ENCODE assay signal across 27 cellular contexts in the genomic region with DNA sequence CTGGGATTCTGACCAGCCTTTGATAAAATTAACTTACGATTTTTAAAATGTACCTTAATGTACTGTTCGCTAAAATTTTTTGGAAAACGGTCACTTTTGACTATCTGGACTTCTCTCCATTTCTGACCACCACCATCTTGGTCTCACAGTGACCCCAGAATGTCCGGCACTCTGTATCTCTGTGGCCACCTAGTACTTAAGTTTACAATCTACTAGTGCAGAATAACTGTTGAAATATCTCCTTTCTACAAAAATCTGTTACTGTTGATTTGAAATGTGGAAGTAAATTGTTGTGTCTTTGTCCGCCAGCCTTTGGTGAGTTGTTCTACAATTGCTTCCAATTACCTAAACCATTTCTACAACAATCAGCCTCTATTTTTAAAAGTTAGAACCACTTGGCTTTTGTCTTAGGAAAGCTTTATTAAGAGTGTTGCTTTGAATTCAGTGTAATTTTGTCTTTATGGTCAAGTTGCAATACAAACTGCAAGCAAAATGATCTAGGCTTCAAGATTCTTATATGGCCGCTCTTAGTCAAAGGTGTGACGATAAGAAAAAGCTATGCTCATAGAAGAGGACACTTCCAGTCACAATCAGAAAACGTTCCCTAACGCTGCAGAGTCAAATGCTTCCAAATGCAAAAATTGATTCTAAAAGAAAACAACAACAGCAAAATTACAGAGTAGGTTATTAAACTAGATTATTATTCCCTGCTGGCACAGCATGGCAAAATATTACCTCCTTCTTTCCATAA.
"Had no signal": no experiment of that assay in that cellular context is flagged by ENCODE, and none has a peak within 500 bp of the region (broad histone marks: within the 10 kb centered on the region; RNA-seq: fewer than 3 reads in every experiment).

No MANE protein-coding gene starts in this region.

- H3K9me3 ChIP-seq: stomach, suprapubic skin, testis, thoracic aorta, thyroid gland, tibial artery, tibial nerve, transverse colon, upper lobe of left lung, upper lobe of right lung, vagina had no signal

- H3K9me3 Mint-ChIP-seq: stimulated activated effector memory CD8-positive, alpha-beta T cell treated with anti-CD3 and anti-CD28 coated beads, Interleukin-12 subunit alpha, Interleukin-12 subunit beta, amount 100 ng/mL, for 72 hours; stimulated activated memory B cell treated with anti-CD40 and anti-IgM and Interleukin-4, amounts not matched to agents 10 μg/mL and 1 μg/mL and 100 μg/mL, for 72 hours; stimulated activated naive CD8-positive, alpha-beta T cell treated with anti-CD3 and anti-CD28 coated beads, Interleukin-15, amount 100 ng/mL, for 72 hours; stimulated activated naive CD8-positive, alpha-beta T cell treated with anti-CD3 and anti-CD28 coated beads, Interleukin-15, Interleukin-2, amounts not matched to agents 100 ng/mL and 50 ng/mL, for 24 hours had no signal

- ATAC-seq: stimulated activated effector memory CD8-positive, alpha-beta T cell treated with anti-CD3 and anti-CD28 coated beads, Interleukin-12 subunit alpha, Interleukin-12 subunit beta, amount 100 ng/mL, for 72 hours; stimulated activated memory B cell treated with anti-CD40 and anti-IgM and Interleukin-4, amounts not matched to agents 10 μg/mL and 1 μg/mL and 100 μg/mL, for 72 hours; stimulated activated naive CD8-positive, alpha-beta T cell treated with anti-CD3 and anti-CD28 coated beads, Interleukin-15, amount 100 ng/mL, for 72 hours; stimulated activated naive CD8-positive, alpha-beta T cell treated with anti-CD3 and anti-CD28 coated beads, Interleukin-15, Interleukin-2, amounts not matched to agents 100 U/mL and 50 U/mL, for 24 hours; upper lobe of right lung had no signal

- H3K4me3 ChIP-seq: stomach, suprapubic skin, testis, thoracic aorta, thyroid gland, tibial artery, tibial nerve, transverse colon, upper lobe of left lung, upper lobe of right lung, vagina had no signal

- H3K36me3 ChIP-seq: thoracic aorta, thyroid gland, transverse colon, upper lobe of left lung, upper lobe of right lung had no signal

- H3K27ac Mint-ChIP-seq: stimulated activated effector memory CD8-positive, alpha-beta T cell treated with anti-CD3 and anti-CD28 coated beads, Interleukin-12 subunit alpha, Interleukin-12 subunit beta, amount 100 ng/mL, for 72 hours; stimulated activated memory B cell treated with anti-CD40 and anti-IgM and Interleukin-4, amounts not matched to agents 10 μg/mL and 1 μg/mL and 100 μg/mL, for 72 hours; stimulated activated naive CD8-positive, alpha-beta T cell treated with anti-CD3 and anti-CD28 coated beads, Interleukin-15, amount 100 ng/mL, for 72 hours; stimulated activated naive CD8-positive, alpha-beta T cell treated with anti-CD3 and anti-CD28 coated beads, Interleukin-15, Interleukin-2, amounts not matched to agents 100 ng/mL and 50 ng/mL, for 24 hours; type B pancreatic cell had no signal

- H3K27me3 Mint-ChIP-seq: stimulated activated memory B cell treated with anti-CD40 and anti-IgM and Interleukin-4, amounts not matched to agents 10 μg/mL and 1 μg/mL and 100 μg/mL, for 72 hours; stimulated activated naive B cell treated with anti-CD40 and anti-IgM and Interleukin-4, amounts not matched to agents 10 μg/mL and 1 μg/mL and 100 μg/mL, for 72 hours; stimulated activated naive CD8-positive, alpha-beta T cell treated with anti-CD3 and anti-CD28 coated beads, Interleukin-15, amount 100 ng/mL, for 72 hours; stimulated activated naive CD8-positive, alpha-beta T cell treated with anti-CD3 and anti-CD28 coated beads, Interleukin-15, Interleukin-2, amounts not matched to agents 100 ng/mL and 50 ng/mL, for 24 hours; type B pancreatic cell had no signal

- H3K27ac ChIP-seq: stomach, suprapubic skin, testis, thoracic aorta, thyroid gland, tibial artery, tibial nerve, transverse colon, upper lobe of left lung, upper lobe of right lung, vagina had no signal

- FAIRE-seq: urothelium cell line had no signal

- DNase-seq: stimulated activated CD4-positive, alpha-beta T cell treated with anti-CD3 and anti-CD28 coated beads, Interleukin-2, amount 100 ng/mL, for 48 hours; stimulated activated CD4-positive, alpha-beta T cell treated with anti-CD3 and anti-CD28 coated beads, Interleukin-4, amount 100 ng/mL, for 1 hour; stimulated activated CD4-positive, alpha-beta T cell treated with anti-CD3 and anti-CD28 coated beads, Interleukin-4, amount 100 ng/mL, for 24 hours; stimulated activated CD4-positive, alpha-beta T cell treated with anti-CD3 and anti-CD28 coated beads, Interleukin-4, amount 100 ng/mL, for 4 hours; stimulated activated CD8-positive, alpha-beta memory T cell treated with anti-CD3 and anti-CD28 coated beads, Interleukin-4, amount 100 ng/mL, for 48 hours; stimulated activated naive B cell treated with anti-CD40 and anti-IgM and Interleukin-4, amounts not matched to agents 10 μg/mL and 1 μg/mL and 100 μg/mL, for 72 hours; stimulated activated naive CD4-positive, alpha-beta T cell; stimulated activated naive CD4-positive, alpha-beta T cell treated with Interleukin-2 at 50 U/mL for 16 hours; stimulated activated naive CD8-positive, alpha-beta T cell treated with anti-CD3 and anti-CD28 coated beads, Interleukin-15, amount 100 ng/mL, for 72 hours; stimulated activated naive CD8-positive, alpha-beta T cell treated with anti-CD3 and anti-CD28 coated beads, Interleukin-15, Interleukin-2, amounts not matched to agents 100 U/mL and 50 U/mL, for 24 hours; stomach; substantia nigra; testis; thyroid gland; tibial artery; transverse colon; upper lobe of left lung; upper lobe of right lung had no signal

- H3K4me1 ChIP-seq: suprapubic skin, testis, tibial artery, upper lobe of left lung, upper lobe of right lung had no signal

- H3K4me3 Mint-ChIP-seq: stimulated activated effector memory CD8-positive, alpha-beta T cell treated with anti-CD3 and anti-CD28 coated beads, Interleukin-12 subunit alpha, Interleukin-12 subunit beta, amount 100 ng/mL, for 72 hours; stimulated activated memory B cell treated with anti-CD40 and anti-IgM and Interleukin-4, amounts not matched to agents 10 μg/mL and 1 μg/mL and 100 μg/mL, for 72 hours; stimulated activated naive CD8-positive, alpha-beta T cell treated with anti-CD3 and anti-CD28 coated beads, Interleukin-15, amount 100 ng/mL, for 72 hours; stimulated activated naive CD8-positive, alpha-beta T cell treated with anti-CD3 and anti-CD28 coated beads, Interleukin-15, Interleukin-2, amounts not matched to agents 100 ng/mL and 50 ng/mL, for 24 hours; type B pancreatic cell had no signal

- H3K27me3 ChIP-seq: stomach, suprapubic skin, testis, thyroid gland, tibial artery, tibial nerve, transverse colon, upper lobe of left lung, upper lobe of right lung, vagina had no signal
